ENCODE assay signal across 32 cellular contexts in genomic region chr21:44460441-44460755, GRCh38.
"Had no signal": no experiment of that assay in that cellular context is flagged by ENCODE, and none has a peak within 500 bp of the region (broad histone marks: within the 10 kb centered on the region; RNA-seq: fewer than 3 reads in every experiment).

No MANE protein-coding gene starts in this region.

- H3K4me3 ChIP-seq: coronary artery, esophagus squamous epithelium, gastroesophageal sphincter had no signal

- H3K9me3 Mint-ChIP-seq: activated CD4-positive, alpha-beta memory T cell treated with anti-CD3 and anti-CD28 coated beads for 36 hours; activated CD4-positive, alpha-beta T cell treated with anti-CD3 and anti-CD28 coated beads, Interleukin-2, amount 10 ng/mL, durations not matched to agents 24 days and 14 days; activated T-helper 1 cell treated with anti-CD3 and anti-CD28 coated beads, Interleukin-12 subunit alpha, Interleukin-12 subunit beta, Interleukin-2, Interleukin-4 antibody, amounts not matched to agents 30 ng/mL and 10 ng/mL and 1 ng/mL, durations not matched to agents 14 hours and 24 hours and 36 hours; activated T-helper 2 cell treated with anti-CD3 and anti-CD28 coated beads, Interferon-gamma antibody, Interleukin-2, Interleukin-4, amounts not matched to agents 10 μg/mL and 5 μg/mL and 100 μg/mL, durations not matched to agents 14 hours and 24 hours and 36 hours; central memory CD8-positive, alpha-beta T cell; effector memory CD8-positive, alpha-beta T cell; T-helper 2 cell treated with Interferon-gamma antibody and Interleukin-4, amounts not matched to agents 5 μg/mL and 100 μg/mL, for 36 hours had no signal

- H3K9me3 ChIP-seq: esophagus squamous epithelium, gastroesophageal sphincter had no signal

- H3K36me3 ChIP-seq: brain microvascular endothelial cell, esophagus squamous epithelium had no signal

- H3K27ac ChIP-seq: brain microvascular endothelial cell, coronary artery, epithelial cell of prostate, esophagus squamous epithelium, gastroesophageal sphincter had no signal

- H3K36me3 Mint-ChIP-seq: activated CD4-positive, alpha-beta memory T cell treated with anti-CD3 and anti-CD28 coated beads for 36 hours; activated CD8-positive, alpha-beta memory T cell treated with anti-CD3 and anti-CD28 coated beads, Interleukin-2, amount 10 ng/mL, durations not matched to agents 7 days and 5 days; activated naive CD8-positive, alpha-beta T cell had no signal

- H3K4me1 Mint-ChIP-seq: activated CD4-positive, alpha-beta T cell treated with anti-CD3 and anti-CD28 coated beads for 36 hours; central memory CD8-positive, alpha-beta T cell had no signal

- DNase-seq: activated CD4-positive, alpha-beta memory T cell treated with anti-CD3 and anti-CD28 coated beads for 36 hours; activated CD4-positive, alpha-beta T cell treated with anti-CD3 and anti-CD28 coated beads for 36 hours; activated CD4-positive, alpha-beta T cell treated with anti-CD3 and anti-CD28 coated beads, Interleukin-2, amount 10 ng/mL, durations not matched to agents 24 days and 14 days; activated CD4-positive, CD25-positive, alpha-beta regulatory T cell; activated CD4-positive, CD25-positive, alpha-beta regulatory T cell treated with anti-CD3 and anti-CD28 coated beads, Interleukin-2, amount 50 U/mL, for 72 hours; activated CD8-positive, alpha-beta memory T cell treated with anti-CD3 and anti-CD28 coated beads, Interleukin-2, amount 10 ng/mL, durations not matched to agents 7 days and 5 days; activated CD8-positive, alpha-beta memory T cell treated with anti-CD3 and anti-CD28 coated beads, Interleukin-2, amount 50 U/mL, for 4 hours; activated CD8-positive, alpha-beta T cell treated with anti-CD3 and anti-CD28 coated beads, Interleukin-2, amount 10 ng/mL, durations not matched to agents 7 days and 5 days; activated gamma-delta T cell treated with Interleukin-2 at 50 U/mL for 16 hours; activated naive CD4-positive, alpha-beta T cell treated with anti-CD3 and anti-CD28 coated beads, Interleukin-2, amount 50 U/mL, for 16 hours; activated naive CD4-positive, alpha-beta T cell treated with Interleukin-2 at 50 U/mL for 16 hours; activated T-cell treated with anti-CD3 and anti-CD28 coated beads, Interleukin-2, amount 50 U/mL, for 1 hour; activated T-cell treated with anti-CD3 and anti-CD28 coated beads, Interleukin-2, amount 50 U/mL, for 48 hours; amniotic stem cell; anterior cingulate cortex; brain microvascular endothelial cell; dermis blood vessel endothelial cell; effector CD4-positive, alpha-beta T cell; effector memory CD8-positive, alpha-beta T cell; esophagus squamous epithelium; foreskin melanocyte; T-helper 1 cell; T-helper 17 cell; T1000 had no signal

- H3K27ac Mint-ChIP-seq: activated CD4-positive, alpha-beta memory T cell treated with anti-CD3 and anti-CD28 coated beads for 36 hours; activated CD4-positive, alpha-beta T cell treated with anti-CD3 and anti-CD28 coated beads for 36 hours; activated CD4-positive, alpha-beta T cell treated with anti-CD3 and anti-CD28 coated beads, Interleukin-2, amount 10 ng/mL, durations not matched to agents 24 days and 14 days; activated CD8-positive, alpha-beta memory T cell treated with anti-CD3 and anti-CD28 coated beads, Interleukin-2, amount 10 ng/mL, durations not matched to agents 7 days and 5 days; activated CD8-positive, alpha-beta T cell treated with anti-CD3 and anti-CD28 coated beads, Interleukin-2, amount 10 ng/mL, durations not matched to agents 7 days and 5 days; activated naive CD8-positive, alpha-beta T cell; activated T-helper 1 cell treated with anti-CD3 and anti-CD28 coated beads, Interleukin-12 subunit alpha, Interleukin-12 subunit beta, Interleukin-2, Interleukin-4 antibody, amounts not matched to agents 30 ng/mL and 10 ng/mL and 1 ng/mL, durations not matched to agents 14 hours and 24 hours and 36 hours; activated T-helper 2 cell treated with anti-CD3 and anti-CD28 coated beads, Interferon-gamma antibody, Interleukin-2, Interleukin-4, amounts not matched to agents 10 μg/mL and 5 μg/mL and 100 μg/mL, durations not matched to agents 14 hours and 24 hours and 36 hours; T-helper 17 cell; T-helper 2 cell treated with Interferon-gamma antibody and Interleukin-4, amounts not matched to agents 5 μg/mL and 100 μg/mL, for 36 hours had no signal

- H3K4me3 Mint-ChIP-seq: activated CD4-positive, alpha-beta memory T cell treated with anti-CD3 and anti-CD28 coated beads for 36 hours; activated CD4-positive, alpha-beta T cell treated with anti-CD3 and anti-CD28 coated beads for 36 hours; activated CD4-positive, alpha-beta T cell treated with anti-CD3 and anti-CD28 coated beads, Interleukin-2, amount 10 ng/mL, durations not matched to agents 24 days and 14 days; activated CD8-positive, alpha-beta memory T cell treated with anti-CD3 and anti-CD28 coated beads, Interleukin-2, amount 10 ng/mL, durations not matched to agents 7 days and 5 days; activated CD8-positive, alpha-beta T cell treated with anti-CD3 and anti-CD28 coated beads, Interleukin-2, amount 10 ng/mL, durations not matched to agents 7 days and 5 days; activated naive CD8-positive, alpha-beta T cell; activated T-helper 1 cell treated with anti-CD3 and anti-CD28 coated beads, Interleukin-12 subunit alpha, Interleukin-12 subunit beta, Interleukin-2, Interleukin-4 antibody, amounts not matched to agents 30 ng/mL and 10 ng/mL and 1 ng/mL, durations not matched to agents 14 hours and 24 hours and 36 hours; central memory CD8-positive, alpha-beta T cell; effector memory CD8-positive, alpha-beta T cell; T-helper 17 cell; T-helper 2 cell treated with Interferon-gamma antibody and Interleukin-4, amounts not matched to agents 5 μg/mL and 100 μg/mL, for 36 hours had no signal

- ATAC-seq: activated CD4-positive, alpha-beta T cell treated with anti-CD3 and anti-CD28 coated beads for 36 hours; activated CD8-positive, alpha-beta memory T cell treated with anti-CD3 and anti-CD28 coated beads, Interleukin-2, amount 10 ng/mL, durations not matched to agents 7 days and 5 days; activated CD8-positive, alpha-beta T cell treated with anti-CD3 and anti-CD28 coated beads, Interleukin-2, amount 10 ng/mL, durations not matched to agents 7 days and 5 days; effector memory CD8-positive, alpha-beta T cell; gastroesophageal sphincter; T-helper 17 cell had no signal

- H3K27me3 ChIP-seq: brain microvascular endothelial cell, esophagus squamous epithelium, gastroesophageal sphincter had no signal

- H3K27me3 Mint-ChIP-seq: activated CD4-positive, alpha-beta memory T cell treated with anti-CD3 and anti-CD28 coated beads for 36 hours; activated CD4-positive, alpha-beta T cell treated with anti-CD3 and anti-CD28 coated beads for 36 hours; activated CD4-positive, alpha-beta T cell treated with anti-CD3 and anti-CD28 coated beads, Interleukin-2, amount 10 ng/mL, durations not matched to agents 24 days and 14 days; activated CD8-positive, alpha-beta memory T cell treated with anti-CD3 and anti-CD28 coated beads, Interleukin-2, amount 10 ng/mL, durations not matched to agents 7 days and 5 days; activated naive CD8-positive, alpha-beta T cell; central memory CD8-positive, alpha-beta T cell had no signal
